In genomic region chr9:23825700-23826099, GRCh38 we compare ENCODE assay signal across 10 cellular contexts. TPM values are rescaled to one million over a fixed set of nuclear protein-coding genes. Genes with fewer than 3 reads are reported as not detected.
DNase-seq lines count a peak whose midpoint lies in the region; ATAC-seq and TF ChIP-seq lines count a peak whose summit lies in the region.
"Had no signal": no experiment of that assay in that cellular context is flagged by ENCODE, and none has a peak within 500 bp of the region (broad histone marks: within the 10 kb centered on the region; RNA-seq: fewer than 3 reads in every experiment).

No MANE protein-coding gene starts in this region.

- DNase-seq in M059J (ENCODE audit: low read depth): peak; percentile 52
- no peak for DNase-seq in cardiac fibroblast (ENCODE audit: low read depth in 2 of 2)
- DNase-seq in left lung: no peak
- no peak for DNase-seq in thyroid gland
- DNase-seq in GM10248 (ENCODE audit: extremely low spot score): no peak
- DNase-seq in H4 (ENCODE audit: low spot score): no peak

- no peak for TF ChIP-seq CTCF in cardiac fibroblast (IDR thresholded peaks at IDR 0.05; ENCODE audit: low read depth, low read length)
- TF ChIP-seq CTCF in left lung (IDR thresholded peaks at IDR 0.05): no peak
- TF ChIP-seq CTCF in thyroid gland (IDR thresholded peaks at IDR 0.05): no peak
- no peak for TF ChIP-seq CTCF in GM10248 (IDR thresholded peaks at IDR 0.05; ENCODE audit: control extremely low read depth, extremely low read depth, low read depth, missing control alignments)

- WGBS in thyroid gland, 2 donors: 2 to 3% methylated on average over 12 of the region's 12 CpGs

- peak overlapping the region; percentile 24 to 38 for H3K4me3 ChIP-seq in cardiac fibroblast (replicated peaks in 1 of 2; ENCODE audit: low read depth in 2 of 2, low read length in 2 of 2)
- peak overlapping the region; percentile 5 to 23 for H3K4me3 ChIP-seq in left lung
- H3K4me3 ChIP-seq in thyroid gland (replicated peaks in 1 of 3): peak overlapping the region in 2 of 3 donors; percentile 10 to 19

- H3K4me1 ChIP-seq in left lung (peaks cover 0 to 8% of the 10 kb centered on the region in 2 donors), thyroid gland (peaks cover 7 to 20% of the 10 kb centered on the region in 2 donors)

- no peak for TF ChIP-seq POLR2A in thyroid gland (IDR thresholded peaks at IDR 0.05)

- peaks cover 34% of the 10 kb centered on the region for H3K27me3 Mint-ChIP-seq in stimulated activated memory B cell treated with anti-CD40 and anti-IgM and Interleukin-4, amounts not matched to agents 10 μg/mL and 1 μg/mL and 100 μg/mL, for 72 hours

- H3K36me3 ChIP-seq in left lung (no peaks in the 10 kb centered on the region), thyroid gland (no peaks in the 10 kb centered on the region)

- H3K4me3 Mint-ChIP-seq in stimulated activated memory B cell treated with anti-CD40 and anti-IgM and Interleukin-4, amounts not matched to agents 10 μg/mL and 1 μg/mL and 100 μg/mL, for 72 hours: no peak overlapping the region
- H3K4me3 Mint-ChIP-seq: activated T-cell treated with anti-CD3 and anti-CD28 coated beads, Interleukin-2, amount 50 U/mL, for 72 hours had no signal

- H3K36me3 Mint-ChIP-seq in stimulated activated memory B cell treated with anti-CD40 and anti-IgM and Interleukin-4, amounts not matched to agents 10 μg/mL and 1 μg/mL and 100 μg/mL, for 72 hours: no peaks in the 10 kb centered on the region

- H3K27ac Mint-ChIP-seq in stimulated activated memory B cell treated with anti-CD40 and anti-IgM and Interleukin-4, amounts not matched to agents 10 μg/mL and 1 μg/mL and 100 μg/mL, for 72 hours: no peak overlapping the region
- H3K27ac Mint-ChIP-seq: activated T-cell treated with anti-CD3 and anti-CD28 coated beads, Interleukin-2, amount 50 U/mL, for 72 hours had no signal

- no peaks in the 10 kb centered on the region for H3K4me1 Mint-ChIP-seq in stimulated activated memory B cell treated with anti-CD40 and anti-IgM and Interleukin-4, amounts not matched to agents 10 μg/mL and 1 μg/mL and 100 μg/mL, for 72 hours

- no peaks in the 10 kb centered on the region for H3K9me3 ChIP-seq in left lung
- no peaks in the 10 kb centered on the region for H3K9me3 ChIP-seq in thyroid gland

- no peaks in the 10 kb centered on the region for H3K9me3 Mint-ChIP-seq in stimulated activated memory B cell treated with anti-CD40 and anti-IgM and Interleukin-4, amounts not matched to agents 10 μg/mL and 1 μg/mL and 100 μg/mL, for 72 hours

- H3K27me3 ChIP-seq in left lung: peaks cover 69 to 99% of the 10 kb centered on the region in 2 donors
- peaks cover 28% of the 10 kb centered on the region for H3K27me3 ChIP-seq in thyroid gland

- CTCF ChIA-PET in GM10248 (lab: Yijun Ruan, JAX): interaction anchor here (1.6 kb wide), 1 partner anchor 10 kb away, joined by 4 read pairs; no protein-coding TSS in a partner anchor

- intact Hi-C loops in left lung (cut with DNase I): no loop called here
- intact Hi-C loops in thyroid gland (cut with DNase I): no loop called here

- ATAC-seq in left lung (no peak), GM18511 (IDR thresholded peaks at IDR 0.05; ENCODE audit: unreplicated experiment) (no peak)
- ATAC-seq in stimulated activated memory B cell treated with anti-CD40 and anti-IgM and Interleukin-4, amounts not matched to agents 10 μg/mL and 1 μg/mL and 100 μg/mL, for 72 hours: no peak

- H3K27ac ChIP-seq in left lung (no peak overlapping the region), thyroid gland (no peak overlapping the region)

- POLR2A ChIA-PET in GM10248 (lab: Yijun Ruan, JAX): no interaction called here

RNA-seq across cellular contexts. Expression of gene ELAVL2, which starts 0.3 kb away (rescaled TPM):
- 15.0 and 21.6 TPM in 2 replicates for total RNA-seq in M059J (2014; rRNA removed; shearing (Covaris generic))
- under 1 TPM in 1 of 2 donors, not detected in 1; 0.35 TPM for total RNA-seq in left lung
- total RNA-seq in thyroid gland: under 1 TPM in 3 of 4 donors, not detected in 1; 0.24 to 0.33 (median 0.27) TPM
- 6.2 and 35.2 TPM in 2 replicates for total RNA-seq in H4 (2014; rRNA removed; shearing (Covaris generic))
- total RNA-seq: activated T-cell treated with anti-CD3 and anti-CD28 coated beads, Interleukin-2, amount 50 U/mL, for 72 hours; SK-MEL-5 had no signal
